20 cellular contexts compared by ENCODE assay signal in the genomic region with DNA sequence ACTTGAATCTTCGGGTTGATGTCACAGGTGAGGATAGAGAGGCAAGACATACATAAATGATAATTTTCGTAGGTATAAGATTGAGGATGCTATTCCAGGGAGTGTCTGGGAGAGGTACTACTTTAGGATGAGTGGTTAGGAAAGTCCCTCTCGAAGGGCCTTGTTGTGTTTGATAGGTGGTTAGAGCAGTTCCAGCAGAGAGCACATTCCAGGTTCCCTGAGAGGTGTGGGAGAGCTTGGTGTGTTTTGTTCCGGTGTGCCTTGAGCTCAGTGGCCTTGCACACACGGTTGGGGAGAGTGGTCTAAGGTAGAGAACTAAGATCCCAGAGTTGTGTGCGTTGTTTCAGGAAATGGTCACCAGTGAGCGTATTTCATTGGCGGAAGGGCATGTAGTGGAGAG.
"Had no signal": no experiment of that assay in that cellular context is flagged by ENCODE, and none has a peak within 500 bp of the region (broad histone marks: within the 10 kb centered on the region; RNA-seq: fewer than 3 reads in every experiment).

No MANE protein-coding gene starts in this region.

- H3K9me3 ChIP-seq: MG63, SK-N-SH had no signal

- H3K4me2 ChIP-seq: SK-N-SH had no signal

- H3K27me3 ChIP-seq: MG63 had no signal

- DNase-seq: Karpas-422, KG1, MG63, NCI-H1092 treated with DMSO at 0.1 percent for 48 hours, NCI-H1436, NCI-H187, NCI-H2029, NCI-H2081 treated with DMSO at 0.1 percent for 48 hours, NCI-H2171, NCI-H345, NCI-H446 treated with DMSO at 0.1 percent for 48 hours, NCI-H510A treated with DMSO at 0.1 percent for 48 hours, NCI-H526 treated with DMSO at 0.1 percent for 48 hours, NCI-H748 treated with DMSO at 0.1 percent for 48 hours, PC-3, SHP77, SK-N-SH, SW 1271, T-cell had no signal

- H3K9ac ChIP-seq: SK-N-SH had no signal

- H3K4me3 ChIP-seq: MG63 had no signal

- H3K27ac ChIP-seq: RWPE1 had no signal

- H3K36me3 ChIP-seq: MG63 had no signal
